Comparison of ENCODE assay signal across 13 cellular contexts in genomic region chr2:191320881-191321280, GRCh38.
"Had no signal": no experiment of that assay in that cellular context is flagged by ENCODE, and none has a peak within 500 bp of the region (broad histone marks: within the 10 kb centered on the region; RNA-seq: fewer than 3 reads in every experiment).

No MANE protein-coding gene starts in this region.

- H3K9me3 ChIP-seq: thoracic aorta had no signal

- DNase-seq: activated CD4-positive, alpha-beta T cell treated with anti-CD3 and anti-CD28 coated beads, Interleukin-2, amount 50 U/mL, for 1 hour; activated naive CD4-positive, alpha-beta T cell; anterior cingulate cortex; endodermal cell; hypothalamus; left ventricle myocardium superior; stimulated activated CD4-positive, alpha-beta T cell treated with anti-CD3 and anti-CD28 coated beads, Interleukin-12 subunit alpha, Interleukin-12 subunit beta, amount 100 ng/mL, for 4 hours; stimulated activated CD4-positive, alpha-beta T cell treated with anti-CD3 and anti-CD28 coated beads, Interleukin-2, amount 100 ng/mL, for 24 hours; T-cell; T-helper 9 cell had no signal

- H3K27ac Mint-ChIP-seq: endodermal cell; stimulated activated effector memory CD8-positive, alpha-beta T cell treated with anti-CD3 and anti-CD28 coated beads, Interleukin-12 subunit alpha, Interleukin-12 subunit beta, amount 100 ng/mL, for 72 hours; T-cell had no signal

- H3K27ac ChIP-seq: thoracic aorta had no signal

- H3K9me3 Mint-ChIP-seq: stimulated activated effector memory CD8-positive, alpha-beta T cell treated with anti-CD3 and anti-CD28 coated beads, Interleukin-12 subunit alpha, Interleukin-12 subunit beta, amount 100 ng/mL, for 72 hours had no signal

- H3K36me3 ChIP-seq: thoracic aorta had no signal

- H3K4me3 Mint-ChIP-seq: endodermal cell; stimulated activated effector memory CD8-positive, alpha-beta T cell treated with anti-CD3 and anti-CD28 coated beads, Interleukin-12 subunit alpha, Interleukin-12 subunit beta, amount 100 ng/mL, for 72 hours had no signal

- ATAC-seq: activated CD4-positive, CD25-positive, alpha-beta regulatory T cell treated with anti-CD3 and anti-CD28 coated beads, Interleukin-2, amount 50 U/mL, for 24 hours; left ventricle myocardium superior; stimulated activated effector memory CD8-positive, alpha-beta T cell treated with anti-CD3 and anti-CD28 coated beads, Interleukin-12 subunit alpha, Interleukin-12 subunit beta, amount 100 ng/mL, for 72 hours; T-cell had no signal

- H3K36me3 Mint-ChIP-seq: stimulated activated effector memory CD8-positive, alpha-beta T cell treated with anti-CD3 and anti-CD28 coated beads, Interleukin-12 subunit alpha, Interleukin-12 subunit beta, amount 100 ng/mL, for 72 hours had no signal

- H3K4me3 ChIP-seq: thoracic aorta had no signal
